Comparison of ENCODE assay signal across 1 cellular context in the genomic region with DNA sequence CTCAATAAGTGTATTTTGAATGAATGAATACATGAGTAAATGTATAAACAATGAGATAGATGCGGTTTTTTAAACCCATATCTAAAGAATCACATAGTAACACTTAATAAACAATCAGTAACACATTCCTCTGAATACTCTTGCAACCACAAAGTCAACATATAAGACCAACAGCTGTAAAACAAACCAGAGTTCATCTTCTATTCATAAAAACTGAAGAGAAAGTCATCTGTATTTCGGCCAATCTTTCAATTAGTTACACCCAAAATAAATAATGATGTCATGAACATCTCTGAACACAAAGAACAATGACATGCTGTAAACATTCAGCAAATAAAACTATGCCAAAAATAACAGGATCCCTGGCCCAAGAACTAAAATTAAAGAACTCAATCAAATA.
A peak's percentile ranks its signal among the peaks of the same experiment; 100 is the strongest.
TF ChIP-seq lines count a peak whose summit lies in the region.

No MANE protein-coding gene starts in this region.

TF ChIP-seq in HEK293, 187 proteins besides CTCF, POLR2A, EP300 and RAD21 (continued from another document and continues in another):
- no peak for TF ChIP-seq ZNF280D (tag by site-specific recombination; IDR thresholded peaks at IDR 0.05)
- no peak for TF ChIP-seq ZNF433 (tag by site-specific recombination; IDR thresholded peaks at IDR 0.05; ENCODE audit: low read depth)
- TF ChIP-seq PRDM6 (tag by site-specific recombination; IDR thresholded peaks at IDR 0.05): peak; percentile 53; the same call in 1 of the 2 replicates
- no peak for TF ChIP-seq PRDM1 (tag by site-specific recombination; IDR thresholded peaks at IDR 0.05)
- TF ChIP-seq REST (tag by site-specific recombination; IDR thresholded peaks at IDR 0.05): no peak
- no peak for TF ChIP-seq ZNF624 (tag by site-specific recombination; IDR thresholded peaks at IDR 0.05)
- no peak for TF ChIP-seq ZNF510 (tag by site-specific recombination; IDR thresholded peaks at IDR 0.05; ENCODE audit: insufficient replicate concordance)
- TF ChIP-seq, protein P1, sequence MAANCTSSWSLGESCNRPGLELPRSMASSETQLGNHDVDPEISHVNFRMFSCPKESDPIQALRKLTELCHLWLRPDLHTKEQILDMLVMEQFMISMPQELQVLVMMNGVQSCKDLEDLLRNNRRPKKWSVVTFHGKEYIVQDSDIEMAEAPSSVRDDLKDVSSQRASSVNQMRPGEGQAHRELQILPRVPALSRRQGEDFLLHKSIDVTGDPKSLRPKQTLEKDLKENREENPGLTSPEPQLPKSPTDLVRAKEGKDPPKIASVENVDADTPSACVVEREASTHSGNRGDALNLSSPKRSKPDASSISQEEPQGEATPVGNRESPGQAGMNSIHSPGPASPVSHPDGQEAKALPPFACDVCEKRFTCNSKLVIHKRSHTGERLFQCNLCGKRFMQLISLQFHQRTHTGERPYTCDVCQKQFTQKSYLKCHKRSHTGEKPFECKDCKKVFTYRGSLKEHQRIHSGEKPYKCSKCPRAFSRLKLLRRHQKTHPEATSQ (tag by site-specific recombination; IDR thresholded peaks at IDR 0.05): no peak
- peak; percentile 46; the same call in 1 of the 2 replicates for TF ChIP-seq KLF8 (tag by site-specific recombination; IDR thresholded peaks at IDR 0.05)
- peak; percentile 64 for TF ChIP-seq ZNF629 (tag by site-specific recombination; IDR thresholded peaks at IDR 0.05)
- TF ChIP-seq ZNF148 (tag by site-specific recombination; IDR thresholded peaks at IDR 0.05; ENCODE audit: borderline replicate concordance): 0 out of 2 replicates have a peak, but pooled peaks have one; percentile 60
- no peak for TF ChIP-seq PBX3 (CRISPR knock-in tag; IDR thresholded peaks at IDR 0.05)
- TF ChIP-seq, protein P2, sequence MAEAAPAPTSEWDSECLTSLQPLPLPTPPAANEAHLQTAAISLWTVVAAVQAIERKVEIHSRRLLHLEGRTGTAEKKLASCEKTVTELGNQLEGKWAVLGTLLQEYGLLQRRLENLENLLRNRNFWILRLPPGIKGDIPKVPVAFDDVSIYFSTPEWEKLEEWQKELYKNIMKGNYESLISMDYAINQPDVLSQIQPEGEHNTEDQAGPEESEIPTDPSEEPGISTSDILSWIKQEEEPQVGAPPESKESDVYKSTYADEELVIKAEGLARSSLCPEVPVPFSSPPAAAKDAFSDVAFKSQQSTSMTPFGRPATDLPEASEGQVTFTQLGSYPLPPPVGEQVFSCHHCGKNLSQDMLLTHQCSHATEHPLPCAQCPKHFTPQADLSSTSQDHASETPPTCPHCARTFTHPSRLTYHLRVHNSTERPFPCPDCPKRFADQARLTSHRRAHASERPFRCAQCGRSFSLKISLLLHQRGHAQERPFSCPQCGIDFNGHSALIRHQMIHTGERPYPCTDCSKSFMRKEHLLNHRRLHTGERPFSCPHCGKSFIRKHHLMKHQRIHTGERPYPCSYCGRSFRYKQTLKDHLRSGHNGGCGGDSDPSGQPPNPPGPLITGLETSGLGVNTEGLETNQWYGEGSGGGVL (tag by site-specific recombination; IDR thresholded peaks at IDR 0.05): 0 out of 2 replicates have a peak, but pooled peaks have one; percentile 12
- TF ChIP-seq HIC1 (tag by site-specific recombination; IDR thresholded peaks at IDR 0.05): no peak
- TF ChIP-seq GFI1B (tag by site-specific recombination; IDR thresholded peaks at IDR 0.05): no peak
- TF ChIP-seq ZNF155 (tag by site-specific recombination; IDR thresholded peaks at IDR 0.05): no peak
- no peak for TF ChIP-seq KLF7 (tag by site-specific recombination; IDR thresholded peaks at IDR 0.05; ENCODE audit: borderline replicate concordance)
- no peak for TF ChIP-seq ZNF501 (tag by site-specific recombination; IDR thresholded peaks at IDR 0.05)
- no peak for TF ChIP-seq ZNF416 (tag by site-specific recombination; IDR thresholded peaks at IDR 0.05)
- no peak for TF ChIP-seq ZBTB11 (tag by site-specific recombination; conservative IDR thresholded peaks at IDR 0.05; ENCODE audit: low read depth)
- no peak for TF ChIP-seq ZNF791 (tag by site-specific recombination; IDR thresholded peaks at IDR 0.05)
- TF ChIP-seq, protein P3, sequence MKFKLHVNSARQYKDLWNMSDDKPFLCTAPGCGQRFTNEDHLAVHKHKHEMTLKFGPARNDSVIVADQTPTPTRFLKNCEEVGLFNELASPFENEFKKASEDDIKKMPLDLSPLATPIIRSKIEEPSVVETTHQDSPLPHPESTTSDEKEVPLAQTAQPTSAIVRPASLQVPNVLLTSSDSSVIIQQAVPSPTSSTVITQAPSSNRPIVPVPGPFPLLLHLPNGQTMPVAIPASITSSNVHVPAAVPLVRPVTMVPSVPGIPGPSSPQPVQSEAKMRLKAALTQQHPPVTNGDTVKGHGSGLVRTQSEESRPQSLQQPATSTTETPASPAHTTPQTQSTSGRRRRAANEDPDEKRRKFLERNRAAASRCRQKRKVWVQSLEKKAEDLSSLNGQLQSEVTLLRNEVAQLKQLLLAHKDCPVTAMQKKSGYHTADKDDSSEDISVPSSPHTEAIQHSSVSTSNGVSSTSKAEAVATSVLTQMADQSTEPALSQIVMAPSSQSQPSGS (tag by site-specific recombination; IDR thresholded peaks at IDR 0.05; ENCODE audit: low read depth): peak; percentile 89
